ENCODE assay signal across 8 cellular contexts in the genomic region with DNA sequence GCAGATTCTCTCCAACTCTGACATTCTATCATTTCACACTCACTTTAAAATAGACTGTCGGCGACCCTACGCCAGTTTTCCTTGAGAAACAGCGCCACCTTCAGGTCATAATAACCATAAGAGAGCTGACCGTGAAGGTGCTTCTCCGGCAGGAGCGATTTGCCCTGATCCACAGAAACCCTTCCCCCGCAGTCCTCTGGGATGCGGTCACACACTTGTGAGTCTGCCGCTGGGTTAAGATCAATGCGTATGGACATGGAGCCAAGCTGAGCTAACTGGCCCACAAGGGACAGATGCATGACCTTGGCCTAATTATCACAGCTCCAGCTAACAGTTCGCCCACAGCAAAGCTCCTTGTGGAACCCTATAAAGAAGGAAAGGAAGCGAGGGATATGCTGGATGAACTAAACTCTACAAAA. TPM values are rescaled to one million over a fixed set of nuclear protein-coding genes. Genes with fewer than 3 reads are reported as not detected.
DNase-seq lines count a peak whose midpoint lies in the region; ATAC-seq lines count a peak whose summit lies in the region.

No MANE protein-coding gene starts in this region.

- DNase-seq in AML-193 (lab: John Stamatoyannopoulos, UW) (peak; percentile 41 to 51), H7 (peak; percentile 55), NCI-H345 treated with DMSO at 0.1 percent for 48 hours (lab: John Stamatoyannopoulos, UW; ENCODE audit: unreplicated experiment) (peak; percentile 82), lung microvascular endothelial cell (ENCODE audit: low read depth in 2 of 2) (peak; percentile 67 to 77)
- peak; percentile 48 to 67 for DNase-seq in activated CD4-positive, alpha-beta T cell treated with anti-CD3 and anti-CD28 coated beads for 4 hours
- peak; percentile 52 to 55 (median 53) for DNase-seq in effector memory CD8-positive, alpha-beta T cell
- peak; percentile 69 for DNase-seq in stimulated activated CD8-positive, alpha-beta memory T cell treated with anti-CD3 and anti-CD28 coated beads, Interleukin-4, amount 100 ng/mL, for 48 hours

- no peaks in the 10 kb centered on the region for H3K36me3 ChIP-seq in H7 (replicated peaks; ENCODE audit: control insufficient read depth, insufficient read depth, low read length)

- no peaks in the 10 kb centered on the region for H3K36me3 Mint-ChIP-seq in effector memory CD8-positive, alpha-beta T cell (ENCODE audit: insufficient read depth)

- peaks cover 0 to 15% of the 10 kb centered on the region in 2 donors for H3K27me3 Mint-ChIP-seq in effector memory CD8-positive, alpha-beta T cell

- no peaks in the 10 kb centered on the region for H3K9me3 Mint-ChIP-seq in effector memory CD8-positive, alpha-beta T cell

- peak overlapping the region in 1 of 2 donors; percentile 20 for H3K27ac Mint-ChIP-seq in effector memory CD8-positive, alpha-beta T cell

- peaks cover 10 to 11% of the 10 kb centered on the region in 2 donors for H3K4me1 Mint-ChIP-seq in effector memory CD8-positive, alpha-beta T cell (ENCODE audit: low read depth in 2 of 2)

- no peak for ATAC-seq in effector memory CD8-positive, alpha-beta T cell (replicated peaks)
- ATAC-seq in GM18870 (IDR thresholded peaks at IDR 0.05; ENCODE audit: unreplicated experiment), result no peak

- H3K4me3 Mint-ChIP-seq in effector memory CD8-positive, alpha-beta T cell, result no peak overlapping the region

- H3K27me3 ChIP-seq in H7 (ENCODE audit: control insufficient read depth, insufficient read depth, low read length), result no peaks in the 10 kb centered on the region

- H3K4me3 ChIP-seq in H7 (ENCODE audit: insufficient read depth, low read depth, low read length), result no peak overlapping the region

RNA-seq across cellular contexts. Expression of a gene that starts 32.8 kb away (rescaled TPM):
- 2.8 and 3.6 TPM in 2 replicates for total RNA-seq in H7 (2014; rRNA removed; shearing (Covaris generic))
- total RNA-seq in lung microvascular endothelial cell, result 5.4 and 8.1 TPM in 2 replicates
